1 cellular context compared by ENCODE assay signal in the genomic region with DNA sequence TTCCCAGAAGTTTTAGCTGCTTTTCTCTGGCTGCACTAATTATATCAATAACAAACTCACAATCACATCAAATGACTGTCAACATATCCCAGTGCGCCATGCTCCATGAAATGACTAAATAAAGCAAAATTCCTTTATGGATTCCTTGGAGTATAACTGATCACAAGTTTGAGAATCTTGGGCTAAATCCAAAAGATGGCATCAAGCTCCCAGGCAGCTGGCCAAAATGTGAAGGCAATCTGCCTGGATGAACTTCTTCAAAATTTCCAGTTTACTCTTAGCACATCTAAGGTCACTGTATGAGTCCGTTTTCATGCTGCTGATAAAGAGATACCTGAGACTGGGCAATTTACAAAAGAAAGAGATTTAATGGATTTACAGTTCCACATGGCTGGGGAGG.
TF ChIP-seq lines count a peak whose summit lies in the region.

No MANE protein-coding gene starts in this region.

TF ChIP-seq in IMR-90, 13 proteins besides CTCF, POLR2A, EP300 and RAD21:
- TF ChIP-seq MXI1 (IDR thresholded peaks at IDR 0.05; ENCODE audit: borderline replicate concordance, low read depth, low read length) (no peak), RFX5 (IDR thresholded peaks at IDR 0.05; ENCODE audit: low read depth, low read length) (no peak), CHD1 (IDR thresholded peaks at IDR 0.05; ENCODE audit: low read depth, low read length) (no peak), FOS (IDR thresholded peaks at IDR 0.05; ENCODE audit: low read depth, low read length) (no peak), RCOR1 (IDR thresholded peaks at IDR 0.05; ENCODE audit: insufficient replicate concordance, low read length) (no peak)
- TF ChIP-seq, protein P1, sequence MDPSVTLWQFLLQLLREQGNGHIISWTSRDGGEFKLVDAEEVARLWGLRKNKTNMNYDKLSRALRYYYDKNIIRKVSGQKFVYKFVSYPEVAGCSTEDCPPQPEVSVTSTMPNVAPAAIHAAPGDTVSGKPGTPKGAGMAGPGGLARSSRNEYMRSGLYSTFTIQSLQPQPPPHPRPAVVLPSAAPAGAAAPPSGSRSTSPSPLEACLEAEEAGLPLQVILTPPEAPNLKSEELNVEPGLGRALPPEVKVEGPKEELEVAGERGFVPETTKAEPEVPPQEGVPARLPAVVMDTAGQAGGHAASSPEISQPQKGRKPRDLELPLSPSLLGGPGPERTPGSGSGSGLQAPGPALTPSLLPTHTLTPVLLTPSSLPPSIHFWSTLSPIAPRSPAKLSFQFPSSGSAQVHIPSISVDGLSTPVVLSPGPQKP (IDR thresholded peaks at IDR 0.05; ENCODE audit: borderline replicate concordance, low read depth, low read length), result no peak
